26 cellular contexts compared by ENCODE assay signal in genomic region chr14:64292197-64292596, GRCh38. TPM values are rescaled to one million over a fixed set of nuclear protein-coding genes. Genes with fewer than 3 reads are reported as not detected.
DNase-seq lines count a peak whose midpoint lies in the region; ATAC-seq and TF ChIP-seq lines count a peak whose summit lies in the region.
"Had no signal": no experiment of that assay in that cellular context is flagged by ENCODE, and none has a peak within 500 bp of the region (broad histone marks: within the 10 kb centered on the region; RNA-seq: fewer than 3 reads in every experiment).

No MANE protein-coding gene starts in this region.

- H3K9me2 ChIP-seq in OCI-LY1 (ENCODE audit: low read depth, low read length), result no peaks in the 10 kb centered on the region

- H2AFZ ChIP-seq in OCI-LY1 (ENCODE audit: low read length), result no peak overlapping the region
- no peak overlapping the region for H2AFZ ChIP-seq in mesenchymal stem cell (ENCODE audit: low read depth, low read length)

- H2AK5ac ChIP-seq in mesenchymal stem cell (ENCODE audit: low read length, severe bottlenecking), result no peak overlapping the region

- H3K79me1 ChIP-seq in mesenchymal stem cell (replicated peaks; ENCODE audit: low read length, poor library complexity, severe bottlenecking), result peaks cover 6% of the 10 kb centered on the region

- H2BK15ac ChIP-seq in mesenchymal stem cell (ENCODE audit: low read depth, poor library complexity, severe bottlenecking), result no peak overlapping the region

- no peaks in the 10 kb centered on the region for H3K9me3 ChIP-seq in OCI-LY1 (ENCODE audit: low read length)
- no peaks in the 10 kb centered on the region for H3K9me3 ChIP-seq in mesenchymal stem cell (ENCODE audit: control insufficient read depth, low read length)
- H3K9me3 ChIP-seq: BE2C, Caco-2 had no signal

- DNase-seq in activated CD4-positive, CD25-positive, alpha-beta regulatory T cell treated with anti-CD3 and anti-CD28 coated beads, Interleukin-2, amount 50 U/mL, for 72 hours, result no peak
- peak; percentile 32 for DNase-seq in stimulated activated CD4-positive, alpha-beta T cell treated with anti-CD3 and anti-CD28 coated beads, Interleukin-15, amount 100 ng/mL, for 24 hours
- no peak for DNase-seq in stimulated activated CD4-positive, alpha-beta T cell treated with anti-CD3 and anti-CD28 coated beads, Interleukin-4, amount 100 ng/mL, for 1 hour
- no peak for DNase-seq in neural crest cell (ENCODE audit: low read depth, low spot score)
- no peak for DNase-seq in mesenchymal stem cell
- DNase-seq in SHP77 (lab: John Stamatoyannopoulos, UW), result no peak
- DNase-seq: 8988T; BE2C; Caco-2; CD4-positive, CD25-positive, alpha-beta regulatory T cell; GDM1; H7; IMR-90; Kasumi-1; MM.1S; NCI-H1092; NCI-H1436 treated with DMSO at 0.1 percent for 48 hours; NCI-H2081; NCI-H446 treated with DMSO at 0.1 percent for 48 hours; NCI-H69; NK-92 treated with Interleukin-12 subunit alpha and Interleukin-12 subunit beta, amount 100 ng/mL, for 24 hours; SHP77 treated with DMSO at 0.1 percent for 48 hours had no signal

- no peak overlapping the region for H3K18ac ChIP-seq in mesenchymal stem cell (ENCODE audit: low read depth in 1 of 2, low read length in 2 of 2)

- no peak overlapping the region for H3K14ac ChIP-seq in mesenchymal stem cell (ENCODE audit: low read length in 2 of 2)

- 100% methylated on average over 1 of the region's 3 CpGs for WGBS in mesenchymal stem cell

- H2BK12ac ChIP-seq in mesenchymal stem cell (ENCODE audit: low read length in 2 of 2), result no peak overlapping the region

- H3K9ac ChIP-seq in OCI-LY1 (ENCODE audit: low read length) (peak overlapping the region; percentile 78), mesenchymal stem cell (ENCODE audit: low read length) (no peak overlapping the region)

- H3K36me3 Mint-ChIP-seq in neural crest cell (ENCODE audit: low read depth), result no peaks in the 10 kb centered on the region
- H3K36me3 Mint-ChIP-seq: CD4-positive, CD25-positive, alpha-beta regulatory T cell had no signal

- H3K4me1 ChIP-seq in OCI-LY1 (ENCODE audit: insufficient read depth, low read length, severe bottlenecking) (peaks cover 30% of the 10 kb centered on the region), mesenchymal stem cell (ENCODE audit: control insufficient read depth, insufficient read depth, low read depth, low read length) (peaks cover 11% of the 10 kb centered on the region)
- H3K4me1 ChIP-seq: BE2C had no signal

- peaks cover 64% of the 10 kb centered on the region for H3K27me3 Mint-ChIP-seq in neural crest cell (ENCODE audit: low read depth)

- no peaks in the 10 kb centered on the region for H3K9me3 Mint-ChIP-seq in neural crest cell
- H3K9me3 Mint-ChIP-seq: CD4-positive, CD25-positive, alpha-beta regulatory T cell had no signal

- H3K27me3 ChIP-seq in OCI-LY1 (ENCODE audit: insufficient read depth, low read length) (no peaks in the 10 kb centered on the region), mesenchymal stem cell (ENCODE audit: control insufficient read depth in 1 of 2, insufficient read depth in 1 of 2, low read length in 2 of 2) (peaks cover 0 to 43% of the 10 kb centered on the region in 2 experiments)

- peak overlapping the region; percentile 91 for H3K4me2 ChIP-seq in OCI-LY1 (ENCODE audit: low read length)
- H3K4me2 ChIP-seq in mesenchymal stem cell (ENCODE audit: low read length, poor library complexity, severe bottlenecking), result no peak overlapping the region

- no peak overlapping the region for H3K23ac ChIP-seq in mesenchymal stem cell (ENCODE audit: low read length in 2 of 2)

- H4K20me1 ChIP-seq in OCI-LY1 (ENCODE audit: insufficient read depth, low read length), result no peaks in the 10 kb centered on the region

- H3K4me3 ChIP-seq in OCI-LY1 (ENCODE audit: low read depth, low read length, poor library complexity, severe bottlenecking) (peak overlapping the region; percentile 76), mesenchymal stem cell (ENCODE audit: insufficient read depth in 1 of 2, low read depth in 1 of 2, low read length in 2 of 2) (no peak overlapping the region)

- H4K8ac ChIP-seq in mesenchymal stem cell (ENCODE audit: low read length), result no peak overlapping the region

- no peak overlapping the region for H3K4ac ChIP-seq in mesenchymal stem cell (ENCODE audit: low read depth in 1 of 2, low read length in 2 of 2)

- H3K27ac Mint-ChIP-seq in neural crest cell (ENCODE audit: unreplicated experiment), result no peak overlapping the region
- H3K27ac Mint-ChIP-seq: CD4-positive, CD25-positive, alpha-beta regulatory T cell had no signal

- peak overlapping the region; percentile 44 for H3K4me3 Mint-ChIP-seq in neural crest cell

- H3K79me2 ChIP-seq in OCI-LY1 (ENCODE audit: insufficient read depth, low read length), result peaks cover 42% of the 10 kb centered on the region

- H3K36me3 ChIP-seq in OCI-LY1 (ENCODE audit: insufficient read depth, low read length) (no peaks in the 10 kb centered on the region), mesenchymal stem cell (ENCODE audit: control insufficient read depth in 1 of 2, insufficient read depth in 2 of 2, low read depth in 1 of 2, low read length in 2 of 2) (no peaks in the 10 kb centered on the region)
- H3K36me3 ChIP-seq: BE2C had no signal

- H4K91ac ChIP-seq in mesenchymal stem cell (ENCODE audit: low read length), result no peak overlapping the region

- no peak overlapping the region for H2BK120ac ChIP-seq in mesenchymal stem cell (ENCODE audit: low read depth, low read length)

- H3K4me1 Mint-ChIP-seq in neural crest cell, result peaks cover 10% of the 10 kb centered on the region

- H3K27ac ChIP-seq in OCI-LY1 (ENCODE audit: low read depth, low read length, poor library complexity, severe bottlenecking) (peak overlapping the region; percentile 78), mesenchymal stem cell (ENCODE audit: low read length, poor library complexity, severe bottlenecking) (no peak overlapping the region)
- H3K27ac ChIP-seq: HL-60 had no signal

- ATAC-seq in activated CD4-positive, CD25-positive, alpha-beta regulatory T cell treated with anti-CD3 and anti-CD28 coated beads, Interleukin-2, amount 50 U/mL, for 24 hours, result peak; percentile 54 to 57

- no peak overlapping the region for H2BK5ac ChIP-seq in mesenchymal stem cell (ENCODE audit: low read depth, low read length, poor library complexity, severe bottlenecking)

- no peak for TF ChIP-seq CTCF in OCI-LY1 (IDR thresholded peaks at IDR 0.05; ENCODE audit: low read length)
- no peak for TF ChIP-seq CTCF in neural crest cell (conservative IDR thresholded peaks at IDR 0.05)

- H3F3A ChIP-seq in OCI-LY1 (ENCODE audit: insufficient read depth, low read length), result no peaks in the 10 kb centered on the region

RNA-seq across cellular contexts. Expression of gene ESR2, which starts 2.0 kb away (rescaled TPM):
- total RNA-seq in neural crest cell, result 0.20 and 0.33 TPM in 2 replicates
- 0.10 TPM for polyA plus RNA-seq in mesenchymal stem cell (2013, experiment 1 of 2)
- polyA plus RNA-seq in mesenchymal stem cell (2013, experiment 2 of 2), result 0.22 TPM
- total RNA-seq: CD4-positive, CD25-positive, alpha-beta regulatory T cell; HT1080 had no signal
